In genomic region chr4:169774466-169775445, GRCh38 we compare ENCODE assay signal across 8 cellular contexts. TPM values are rescaled to one million over a fixed set of nuclear protein-coding genes. Genes with fewer than 3 reads are reported as not detected.
DNase-seq lines count a peak whose midpoint lies in the region; ATAC-seq and TF ChIP-seq lines count a peak whose summit lies in the region.

No MANE protein-coding gene starts in this region.

- no peaks in the 10 kb centered on the region for H3K4me1 ChIP-seq in CD8-positive, alpha-beta memory T cell (ENCODE audit: insufficient read depth, low read length)
- peaks cover 0 to 10% (median 8%) of the 10 kb centered on the region in 3 donors for H3K4me1 ChIP-seq in esophagus squamous epithelium
- H3K4me1 ChIP-seq in parathyroid adenoma = no peaks in the 10 kb centered on the region

- H3K4me3 ChIP-seq in CD8-positive, alpha-beta memory T cell (ENCODE audit: low read length) = no peak overlapping the region
- H3K4me3 ChIP-seq in esophagus squamous epithelium (peak overlapping the region in 3 of 4 donors; percentile 15 to 51 (median 29)), parathyroid adenoma (ENCODE audit: low read depth, low read length) (no peak overlapping the region)

- POLR2A ChIA-PET in CD8-positive, alpha-beta memory T cell (lab: Charles Lee) = no interaction called here

- intact Hi-C loops in esophagus squamous epithelium (cut with DNase I) = no loop called here

- H2AFZ ChIP-seq in parathyroid adenoma = peak overlapping the region; percentile 7

- H3K4me3 Mint-ChIP-seq in CD8-positive, alpha-beta memory T cell = peak overlapping the region in 4 of 7 donors; percentile 26 to 58 (median 52)

- H3K9ac ChIP-seq in parathyroid adenoma = no peak overlapping the region

- H3K36me3 ChIP-seq in CD8-positive, alpha-beta memory T cell (ENCODE audit: insufficient read depth, low read length) = no peaks in the 10 kb centered on the region
- H3K36me3 ChIP-seq in esophagus squamous epithelium = no peaks in the 10 kb centered on the region
- H3K36me3 ChIP-seq in parathyroid adenoma (ENCODE audit: control insufficient read depth, insufficient read depth, low read length) = no peaks in the 10 kb centered on the region

- CTCF ChIA-PET in CD8-positive, alpha-beta memory T cell (lab: Charles Lee) = interaction anchor here (1.2 to 1.4 kb wide), 2 partner anchors 161 to 162 kb away, joined by 4 read pairs; partner anchors contain the start of gene NEK1

- H3K9me3 Mint-ChIP-seq in CD8-positive, alpha-beta memory T cell = no peaks in the 10 kb centered on the region

- TF ChIP-seq CTCF in esophagus squamous epithelium (IDR thresholded peaks at IDR 0.05) = no peak
- TF ChIP-seq CTCF in parathyroid adenoma (IDR thresholded peaks at IDR 0.05) = no peak

- H3K4me2 ChIP-seq in parathyroid adenoma (ENCODE audit: low read length) = peak overlapping the region; percentile 0

- H3K79me2 ChIP-seq in parathyroid adenoma = no peaks in the 10 kb centered on the region

- H3K27ac Mint-ChIP-seq in CD8-positive, alpha-beta memory T cell = peak overlapping the region in 1 of 8 donors; percentile 84

- no peak for TF ChIP-seq POLR2A in esophagus squamous epithelium (IDR thresholded peaks at IDR 0.05)

- ATAC-seq in GM18498 (IDR thresholded peaks at IDR 0.05; ENCODE audit: unreplicated experiment) (no peak), GM18868 (IDR thresholded peaks at IDR 0.05; ENCODE audit: unreplicated experiment) (no peak)

- peaks cover 0 to 4% (median 0%) of the 10 kb centered on the region in 3 donors for H3K36me3 Mint-ChIP-seq in CD8-positive, alpha-beta memory T cell

- H3K27me3 ChIP-seq in CD8-positive, alpha-beta memory T cell (ENCODE audit: insufficient read depth, low read length, poor library complexity, severe bottlenecking) = peaks cover 8% of the 10 kb centered on the region
- H3K27me3 ChIP-seq in esophagus squamous epithelium = peaks cover 0 to 31% (median 7%) of the 10 kb centered on the region in 4 donors
- H3K27me3 ChIP-seq in parathyroid adenoma (ENCODE audit: control insufficient read depth, insufficient read depth, low read length) = no peaks in the 10 kb centered on the region

- H3K27me3 Mint-ChIP-seq in CD8-positive, alpha-beta memory T cell = peaks cover 16 to 30% of the 10 kb centered on the region in 2 donors

- peaks cover 0 to 18% (median 6%) of the 10 kb centered on the region in 3 donors for H3K4me1 Mint-ChIP-seq in CD8-positive, alpha-beta memory T cell

- peak in 3 of 5 donors; percentile 16 to 51 (median 33) for DNase-seq in CD8-positive, alpha-beta memory T cell
- peak; percentile 7 to 12 for DNase-seq in activated CD4-positive, alpha-beta T cell treated with anti-CD3 and anti-CD28 coated beads, Interleukin-2, amount 50 U/mL, for 4 hours
- DNase-seq in esophagus squamous epithelium (lab: John Stamatoyannopoulos, UW) = no peak
- DNase-seq in D341Med (ENCODE audit: low spot score) = no peak
- DNase-seq in SKM-1 (lab: John Stamatoyannopoulos, UW; ENCODE audit: unreplicated experiment) = no peak

- H3K9me3 ChIP-seq in CD8-positive, alpha-beta memory T cell (ENCODE audit: low read length) = no peaks in the 10 kb centered on the region
- no peaks in the 10 kb centered on the region for H3K9me3 ChIP-seq in esophagus squamous epithelium
- H3K9me3 ChIP-seq in parathyroid adenoma (ENCODE audit: control insufficient read depth, low read length) = no peaks in the 10 kb centered on the region

- no peak overlapping the region for H3K27ac ChIP-seq in CD8-positive, alpha-beta memory T cell (ENCODE audit: low read depth, low read length)
- no peak overlapping the region for H3K27ac ChIP-seq in esophagus squamous epithelium
- H3K27ac ChIP-seq in parathyroid adenoma = no peak overlapping the region

- 26 to 35% methylated on average over 30 to 44 of the region's 58 CpGs for WGBS in esophagus squamous epithelium, 2 donors

RNA-seq across cellular contexts. Expression of gene HPF1, which starts 17.0 kb away (rescaled TPM):
- 10 to 100 TPM; 25.1 to 31.5 TPM for total RNA-seq in CD8-positive, alpha-beta memory T cell
- polyA plus RNA-seq in CD8-positive, alpha-beta memory T cell = 41.3 TPM
- total RNA-seq in esophagus squamous epithelium = 10 to 100 TPM; 11.1 to 40.9 (median 17.1) TPM

Comparison
In these comparisons a context has a peak if more than half of its experiments do, and no peak if none do; other contexts are left out.
1. DNase-seq: peak in CD8-positive, alpha-beta memory T cell (3 of 5) and activated CD4-positive, alpha-beta T cell treated with anti-CD3 and anti-CD28 coated beads, Interleukin-2, amount 50 U/mL, for 4 hours (2 of 2); none in esophagus squamous epithelium (single experiment), D341Med (single experiment) and SKM-1 (single experiment).
2. H3K4me3 ChIP-seq: peak in esophagus squamous epithelium (3 of 4); none in CD8-positive, alpha-beta memory T cell (single experiment) and parathyroid adenoma (single experiment).